12 cellular contexts compared by ENCODE assay signal in the genomic region with DNA sequence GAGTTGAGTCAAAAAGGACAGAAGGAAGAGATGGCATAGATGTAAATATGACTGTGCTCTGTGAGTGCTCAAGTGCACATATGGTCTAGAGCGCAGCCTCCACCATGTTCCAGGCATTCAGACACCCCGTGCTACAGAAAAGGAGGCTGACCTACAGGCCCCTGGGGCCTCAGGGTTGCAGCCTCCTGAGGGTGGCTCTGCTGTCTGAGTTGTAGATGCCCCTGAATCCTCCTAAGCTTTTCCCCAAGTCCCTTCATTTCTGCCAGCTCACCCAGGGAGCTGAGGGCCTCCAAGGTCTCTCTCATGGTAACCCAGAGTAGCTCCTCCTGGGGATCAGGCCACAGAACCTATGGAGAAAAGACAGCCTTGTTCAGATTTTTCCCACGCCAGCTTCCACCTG. TPM values are rescaled to one million over a fixed set of nuclear protein-coding genes. Genes with fewer than 3 reads are reported as not detected.
DNase-seq lines count a peak whose midpoint lies in the region; ATAC-seq and TF ChIP-seq lines count a peak whose summit lies in the region.
"Had no signal": no experiment of that assay in that cellular context is flagged by ENCODE, and none has a peak within 500 bp of the region (broad histone marks: within the 10 kb centered on the region; RNA-seq: fewer than 3 reads in every experiment).

No MANE protein-coding gene starts in this region.

- CTCF ChIA-PET in WTC11 (lab: Charles Lee), result interaction anchor here (0.9 to 2.6 kb wide), 10 partner anchors 19 to 277 kb away, joined by 3 to 30 read pairs (median 6); no protein-coding TSS in a partner anchor

- TF ChIP-seq CTCF in WTC11 (IDR thresholded peaks at IDR 0.05), result no peak
- no peak for TF ChIP-seq CTCF in mesothelial cell of epicardium (IDR thresholded peaks at IDR 0.05; ENCODE audit: unreplicated experiment)

- DNase-seq in stimulated activated naive CD8-positive, alpha-beta T cell treated with anti-CD3 and anti-CD28 coated beads, Interleukin-15, amount 100 ng/mL, for 72 hours, result no peak
- no peak for DNase-seq in WTC11 (ENCODE audit: low spot score)
- DNase-seq in mesothelial cell of epicardium (ENCODE audit: low spot score in 2 of 2, unreplicated experiment in 2 of 2), result no peak
- no peak for DNase-seq in SKM-1 (lab: John Stamatoyannopoulos, UW; ENCODE audit: unreplicated experiment)
- no peak for DNase-seq in HK-2 (ENCODE audit: unreplicated experiment)
- DNase-seq: NCI-H1105, NCI-H526 treated with DMSO at 0.1 percent for 48 hours had no signal

- H3K4me3 Mint-ChIP-seq in stimulated activated naive CD8-positive, alpha-beta T cell treated with anti-CD3 and anti-CD28 coated beads, Interleukin-15, Interleukin-2, amounts not matched to agents 100 ng/mL and 50 ng/mL, for 24 hours, result peak overlapping the region; percentile 23
- H3K4me3 Mint-ChIP-seq in stimulated activated naive CD8-positive, alpha-beta T cell treated with anti-CD3 and anti-CD28 coated beads, Interleukin-15, amount 100 ng/mL, for 72 hours, result peak overlapping the region in 1 of 2 donors; percentile 88
- H3K4me3 Mint-ChIP-seq in WTC11 (peak overlapping the region; percentile 60), mesothelial cell of epicardium (peak overlapping the region; percentile 64)

- no peaks in the 10 kb centered on the region for H3K9me3 Mint-ChIP-seq in stimulated activated naive CD8-positive, alpha-beta T cell treated with anti-CD3 and anti-CD28 coated beads, Interleukin-15, Interleukin-2, amounts not matched to agents 100 ng/mL and 50 ng/mL, for 24 hours
- H3K9me3 Mint-ChIP-seq in stimulated activated naive CD8-positive, alpha-beta T cell treated with anti-CD3 and anti-CD28 coated beads, Interleukin-15, amount 100 ng/mL, for 72 hours, result no peaks in the 10 kb centered on the region
- no peaks in the 10 kb centered on the region for H3K9me3 Mint-ChIP-seq in WTC11
- no peaks in the 10 kb centered on the region for H3K9me3 Mint-ChIP-seq in mesothelial cell of epicardium

- ATAC-seq in stimulated activated naive CD8-positive, alpha-beta T cell treated with anti-CD3 and anti-CD28 coated beads, Interleukin-15, amount 100 ng/mL, for 72 hours, result no peak
- ATAC-seq in WTC11 (no peak), HG03354 (IDR thresholded peaks at IDR 0.05; ENCODE audit: poor library complexity, severe bottlenecking, unreplicated experiment) (no peak), GM18498 (IDR thresholded peaks at IDR 0.05; ENCODE audit: unreplicated experiment) (no peak)

- H3K36me3 Mint-ChIP-seq in stimulated activated naive CD8-positive, alpha-beta T cell treated with anti-CD3 and anti-CD28 coated beads, Interleukin-15, Interleukin-2, amounts not matched to agents 100 ng/mL and 50 ng/mL, for 24 hours (ENCODE audit: low read depth), result peaks cover 3% of the 10 kb centered on the region
- H3K36me3 Mint-ChIP-seq in WTC11 (no peaks in the 10 kb centered on the region), mesothelial cell of epicardium (peaks cover 35% of the 10 kb centered on the region)

- no peak overlapping the region for H3K27ac Mint-ChIP-seq in stimulated activated naive CD8-positive, alpha-beta T cell treated with anti-CD3 and anti-CD28 coated beads, Interleukin-15, Interleukin-2, amounts not matched to agents 100 ng/mL and 50 ng/mL, for 24 hours
- H3K27ac Mint-ChIP-seq in stimulated activated naive CD8-positive, alpha-beta T cell treated with anti-CD3 and anti-CD28 coated beads, Interleukin-15, amount 100 ng/mL, for 72 hours, result no peak overlapping the region
- H3K27ac Mint-ChIP-seq in WTC11 (no peak overlapping the region), mesothelial cell of epicardium (no peak overlapping the region)

- H3K27me3 Mint-ChIP-seq in stimulated activated naive CD8-positive, alpha-beta T cell treated with anti-CD3 and anti-CD28 coated beads, Interleukin-15, Interleukin-2, amounts not matched to agents 100 ng/mL and 50 ng/mL, for 24 hours, result no peaks in the 10 kb centered on the region
- peaks cover 19% of the 10 kb centered on the region for H3K27me3 Mint-ChIP-seq in stimulated activated naive CD8-positive, alpha-beta T cell treated with anti-CD3 and anti-CD28 coated beads, Interleukin-15, amount 100 ng/mL, for 72 hours
- H3K27me3 Mint-ChIP-seq in WTC11 (ENCODE audit: low read depth) (peaks cover 76% of the 10 kb centered on the region), mesothelial cell of epicardium (ENCODE audit: low read depth) (peaks cover 37% of the 10 kb centered on the region)

- H3K4me1 Mint-ChIP-seq in stimulated activated naive CD8-positive, alpha-beta T cell treated with anti-CD3 and anti-CD28 coated beads, Interleukin-15, Interleukin-2, amounts not matched to agents 100 ng/mL and 50 ng/mL, for 24 hours (ENCODE audit: low read depth), result no peaks in the 10 kb centered on the region
- peaks cover 18% of the 10 kb centered on the region for H3K4me1 Mint-ChIP-seq in stimulated activated naive CD8-positive, alpha-beta T cell treated with anti-CD3 and anti-CD28 coated beads, Interleukin-15, amount 100 ng/mL, for 72 hours
- H3K4me1 Mint-ChIP-seq in WTC11 (peaks cover 23% of the 10 kb centered on the region), mesothelial cell of epicardium (peaks cover 27% of the 10 kb centered on the region)

- POLR2A ChIA-PET in WTC11 (lab: Charles Lee), result no interaction called here

TF ChIP-seq in WTC11, 78 proteins besides CTCF, POLR2A, EP300 and RAD21:
- TF ChIP-seq, protein P1, sequence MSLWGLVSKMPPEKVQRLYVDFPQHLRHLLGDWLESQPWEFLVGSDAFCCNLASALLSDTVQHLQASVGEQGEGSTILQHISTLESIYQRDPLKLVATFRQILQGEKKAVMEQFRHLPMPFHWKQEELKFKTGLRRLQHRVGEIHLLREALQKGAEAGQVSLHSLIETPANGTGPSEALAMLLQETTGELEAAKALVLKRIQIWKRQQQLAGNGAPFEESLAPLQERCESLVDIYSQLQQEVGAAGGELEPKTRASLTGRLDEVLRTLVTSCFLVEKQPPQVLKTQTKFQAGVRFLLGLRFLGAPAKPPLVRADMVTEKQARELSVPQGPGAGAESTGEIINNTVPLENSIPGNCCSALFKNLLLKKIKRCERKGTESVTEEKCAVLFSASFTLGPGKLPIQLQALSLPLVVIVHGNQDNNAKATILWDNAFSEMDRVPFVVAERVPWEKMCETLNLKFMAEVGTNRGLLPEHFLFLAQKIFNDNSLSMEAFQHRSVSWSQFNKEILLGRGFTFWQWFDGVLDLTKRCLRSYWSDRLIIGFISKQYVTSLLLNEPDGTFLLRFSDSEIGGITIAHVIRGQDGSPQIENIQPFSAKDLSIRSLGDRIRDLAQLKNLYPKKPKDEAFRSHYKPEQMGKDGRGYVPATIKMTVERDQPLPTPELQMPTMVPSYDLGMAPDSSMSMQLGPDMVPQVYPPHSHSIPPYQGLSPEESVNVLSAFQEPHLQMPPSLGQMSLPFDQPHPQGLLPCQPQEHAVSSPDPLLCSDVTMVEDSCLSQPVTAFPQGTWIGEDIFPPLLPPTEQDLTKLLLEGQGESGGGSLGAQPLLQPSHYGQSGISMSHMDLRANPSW (CRISPR knock-in tag; conservative IDR thresholded peaks at IDR 0.05; ENCODE audit: low read depth), result no peak
- TF ChIP-seq, protein P2, sequence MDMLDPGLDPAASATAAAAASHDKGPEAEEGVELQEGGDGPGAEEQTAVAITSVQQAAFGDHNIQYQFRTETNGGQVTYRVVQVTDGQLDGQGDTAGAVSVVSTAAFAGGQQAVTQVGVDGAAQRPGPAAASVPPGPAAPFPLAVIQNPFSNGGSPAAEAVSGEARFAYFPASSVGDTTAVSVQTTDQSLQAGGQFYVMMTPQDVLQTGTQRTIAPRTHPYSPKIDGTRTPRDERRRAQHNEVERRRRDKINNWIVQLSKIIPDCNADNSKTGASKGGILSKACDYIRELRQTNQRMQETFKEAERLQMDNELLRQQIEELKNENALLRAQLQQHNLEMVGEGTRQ (CRISPR knock-in tag; IDR thresholded peaks at IDR 0.05), result no peak
- no peak for TF ChIP-seq FOXP1 (CRISPR knock-in tag; IDR thresholded peaks at IDR 0.05; ENCODE audit: borderline replicate concordance)
- TF ChIP-seq EMX1 (CRISPR knock-in tag; IDR thresholded peaks at IDR 0.05), result no peak
- no peak for TF ChIP-seq SMAD4 (CRISPR knock-in tag; IDR thresholded peaks at IDR 0.05)

RNA-seq across cellular contexts. Expression of a gene that starts 2.7 kb away (rescaled TPM):
- total RNA-seq in WTC11 (2021) (0.70 to 1.2 TPM (median 0.73 TPM) in 3 replicates), mesothelial cell of epicardium (35.3 to 38.9 TPM (median 38.0 TPM) in 3 replicates)
- total RNA-seq: activated CD8-positive, alpha-beta memory T cell treated with anti-CD3 and anti-CD28 coated beads for 36 hours; SJSA1 had no signal

Comparison
In these comparisons a context has a peak if more than half of its experiments do, and no peak if none do; other contexts are left out.
1. RNA of a gene that starts 2.7 kb away (total RNA-seq): 35.3 to 38.9 TPM in mesothelial cell of epicardium; 0.70 to 1.2 TPM in WTC11; every median in the first group is over 10 times any median in the second.